ENCODE assay signal across 11 cellular contexts in genomic region chr5:32278403-32278802, GRCh38. TPM values are rescaled to one million over a fixed set of nuclear protein-coding genes. Genes with fewer than 3 reads are reported as not detected.
DNase-seq lines count a peak whose midpoint lies in the region; ATAC-seq, FAIRE-seq and TF ChIP-seq lines count a peak whose summit lies in the region.
"Had no signal": no experiment of that assay in that cellular context is flagged by ENCODE, and none has a peak within 500 bp of the region (broad histone marks: within the 10 kb centered on the region; RNA-seq: fewer than 3 reads in every experiment).

No MANE protein-coding gene starts in this region.

- peak; percentile 52; the same call in 1 of the 3 replicates for ATAC-seq in DND-41 (ENCODE audit: insufficient read depth, low read depth)

- H3K27me3 ChIP-seq in DND-41 (ENCODE audit: insufficient read depth, low read length, poor library complexity) (no peaks in the 10 kb centered on the region), HUES48 (ENCODE audit: control insufficient read depth, insufficient read depth, low read length) (no peaks in the 10 kb centered on the region), astrocyte (ENCODE audit: insufficient read depth, low read length) (no peaks in the 10 kb centered on the region)

- no peak overlapping the region for H3K4me3 Mint-ChIP-seq in astrocyte (ENCODE audit: unreplicated experiment)

- H3K4me2 ChIP-seq in DND-41 (ENCODE audit: insufficient read depth, low read length) (no peak overlapping the region), astrocyte (ENCODE audit: low read length) (peak overlapping the region; percentile 9)

- H3K79me2 ChIP-seq in DND-41 (ENCODE audit: insufficient read depth, low read length), result peaks cover 9% of the 10 kb centered on the region; the same call in 1 of the 2 replicates
- peaks cover 9% of the 10 kb centered on the region for H3K79me2 ChIP-seq in astrocyte (ENCODE audit: insufficient read depth, low read length)

- H3K9ac ChIP-seq in DND-41 (ENCODE audit: low read depth, low read length) (no peak overlapping the region), HUES48 (ENCODE audit: low read depth, low read length) (no peak overlapping the region), astrocyte (ENCODE audit: low read length) (no peak overlapping the region)

- TF ChIP-seq CTCF in DND-41 (IDR thresholded peaks at IDR 0.05; ENCODE audit: borderline replicate concordance, extremely low read depth, low read length, poor library complexity, severe bottlenecking), result no peak
- TF ChIP-seq CTCF in astrocyte (IDR thresholded peaks at IDR 0.05; ENCODE audit: insufficient read depth, low read depth, low read length), result no peak

- DNase-seq in DND-41, result no peak
- DNase-seq in astrocyte (ENCODE audit: low read depth), result peak; percentile 85
- peak; percentile 39 for DNase-seq in myocyte (ENCODE audit: low read depth)
- DNase-seq in NCI-H524 (lab: John Stamatoyannopoulos, UW), result no peak
- no peak for DNase-seq in AG08395 (ENCODE audit: low spot score)
- DNase-seq in DMS153 (lab: John Stamatoyannopoulos, UW), result no peak
- no peak for DNase-seq in cerebellar cortex (ENCODE audit: low spot score)
- DNase-seq: foreskin melanocyte had no signal

- H3K9me3 Mint-ChIP-seq in astrocyte (ENCODE audit: unreplicated experiment), result no peaks in the 10 kb centered on the region

- peaks cover 45% of the 10 kb centered on the region for H3K4me1 Mint-ChIP-seq in astrocyte (ENCODE audit: low read depth, unreplicated experiment)

- no peak for FAIRE-seq in astrocyte (lab: Jason Lieb, UNC)
- FAIRE-seq: GM12892 had no signal

- H3K9me3 ChIP-seq in DND-41 (ENCODE audit: insufficient read depth, low read length, severe bottlenecking) (no peaks in the 10 kb centered on the region), HUES48 (ENCODE audit: control insufficient read depth, insufficient read depth, low read length) (no peaks in the 10 kb centered on the region), astrocyte (ENCODE audit: insufficient read depth, low read depth, low read length) (no peaks in the 10 kb centered on the region)

- H3K27ac ChIP-seq in DND-41 (ENCODE audit: low read length), result no peak overlapping the region
- H3K27ac ChIP-seq in HUES48 (ENCODE audit: low read depth, low read length), result peak overlapping the region; percentile 21
- H3K27ac ChIP-seq in astrocyte (ENCODE audit: low read depth, low read length), result peak overlapping the region; percentile 10
- H3K27ac ChIP-seq: RWPE1 had no signal

- H2AFZ ChIP-seq in DND-41 (ENCODE audit: low read depth, low read length), result no peak overlapping the region
- no peak overlapping the region for H2AFZ ChIP-seq in astrocyte (ENCODE audit: low read depth, low read length)

- H3K4me1 ChIP-seq in DND-41 (ENCODE audit: insufficient read depth, low read length), result no peaks in the 10 kb centered on the region
- peaks cover 55% of the 10 kb centered on the region for H3K4me1 ChIP-seq in HUES48 (ENCODE audit: control insufficient read depth, insufficient read depth, low read length)
- peaks cover 24% of the 10 kb centered on the region for H3K4me1 ChIP-seq in astrocyte (ENCODE audit: insufficient read depth, low read length)

- peak overlapping the region; percentile 86 for H3K27ac Mint-ChIP-seq in astrocyte (ENCODE audit: unreplicated experiment)

- peaks cover 26% of the 10 kb centered on the region for H3K36me3 ChIP-seq in DND-41 (ENCODE audit: insufficient read depth, low read length)
- peaks cover 21% of the 10 kb centered on the region for H3K36me3 ChIP-seq in HUES48 (ENCODE audit: control insufficient read depth, insufficient read depth, low read length)
- H3K36me3 ChIP-seq in astrocyte (ENCODE audit: insufficient read depth, low read length), result no peaks in the 10 kb centered on the region

- no peak overlapping the region for H3K4me3 ChIP-seq in DND-41 (ENCODE audit: low read depth in 1 of 2, low read length in 2 of 2)
- no peak overlapping the region for H3K4me3 ChIP-seq in HUES48 (ENCODE audit: low read depth, low read length)
- H3K4me3 ChIP-seq in astrocyte (ENCODE audit: insufficient read depth, low read depth, low read length), result no peak overlapping the region

- H3K36me3 Mint-ChIP-seq in astrocyte (ENCODE audit: low read depth, unreplicated experiment), result peaks cover 18% of the 10 kb centered on the region

- H4K20me1 ChIP-seq in DND-41 (ENCODE audit: insufficient read depth, low read length), result no peaks in the 10 kb centered on the region
- peaks cover 10% of the 10 kb centered on the region for H4K20me1 ChIP-seq in astrocyte (ENCODE audit: insufficient read depth, low read length)

- no peaks in the 10 kb centered on the region for H3K27me3 Mint-ChIP-seq in astrocyte (ENCODE audit: low read depth, unreplicated experiment)

RNA-seq across cellular contexts. Expression of gene MTMR12, which starts 34.3 kb away (rescaled TPM):
- total RNA-seq in astrocyte, result 19.0 and 23.1 TPM in 2 replicates
- total RNA-seq in myocyte, result 21.8 and 22.5 TPM in 2 replicates
- 10.8 TPM for polyA plus RNA-seq in myocyte (2012)

Comparison
In these comparisons a context has a peak if more than half of its experiments do, and no peak if none do; other contexts are left out.
1. DNase-seq: peak in astrocyte (single experiment) and myocyte (single experiment); none in DND-41 (single experiment), NCI-H524 (0 of 2), AG08395 (single experiment), DMS153 (single experiment) and cerebellar cortex (single experiment).